ENCODE assay signal across 12 cellular contexts in the genomic region with DNA sequence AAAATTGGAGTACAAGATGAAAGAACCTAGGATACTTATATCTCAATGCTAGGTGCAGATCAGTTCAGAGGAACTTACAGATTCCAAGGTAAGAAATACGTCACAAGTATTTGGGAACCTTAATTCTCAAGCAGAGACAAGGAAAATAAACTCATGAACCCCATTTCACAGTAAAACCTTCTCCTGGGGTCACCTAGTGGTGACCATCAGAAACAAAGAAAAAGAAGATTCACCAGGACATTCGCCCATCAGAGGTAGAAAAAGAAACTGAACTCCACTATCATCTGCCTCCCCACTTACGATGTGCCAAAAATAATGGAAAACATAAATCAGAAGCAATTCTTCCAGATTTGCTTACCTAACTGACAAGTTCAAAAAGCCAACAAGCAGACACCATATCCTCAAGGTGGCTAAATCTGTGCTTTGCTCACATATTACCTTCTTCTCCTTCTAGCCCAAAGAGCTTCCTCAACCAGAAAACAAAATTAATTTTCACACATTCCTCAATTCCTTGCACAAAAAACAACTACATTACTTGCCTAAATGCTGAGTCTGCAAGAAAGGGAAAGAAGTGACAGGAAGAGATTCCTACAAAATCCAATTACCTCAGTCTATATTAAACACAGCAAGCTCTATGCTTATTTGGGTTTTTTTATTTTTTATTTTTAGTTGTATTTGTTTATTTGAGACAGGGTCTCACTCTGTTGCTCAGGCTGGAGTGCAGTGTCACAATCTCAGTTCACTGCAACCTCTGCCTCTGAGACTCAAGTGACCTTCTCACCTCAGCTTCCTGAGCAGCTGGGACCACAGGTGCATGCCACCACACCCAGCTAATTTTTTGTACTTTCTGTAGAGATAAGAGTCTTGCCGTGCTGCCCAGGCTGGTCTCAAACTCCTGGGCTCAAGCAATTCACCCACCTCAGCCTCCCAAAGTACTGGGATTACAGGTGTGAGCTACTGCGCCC. TPM values are rescaled to one million over a fixed set of nuclear protein-coding genes. Genes with fewer than 3 reads are reported as not detected.
DNase-seq lines count a peak whose midpoint lies in the region; ATAC-seq and TF ChIP-seq lines count a peak whose summit lies in the region.
"Had no signal": no experiment of that assay in that cellular context is flagged by ENCODE, and none has a peak within 500 bp of the region (broad histone marks: within the 10 kb centered on the region; RNA-seq: fewer than 3 reads in every experiment).

No MANE protein-coding gene starts in this region.

- H3K14ac ChIP-seq in mesenchymal stem cell (ENCODE audit: low read length in 2 of 2) = no peak overlapping the region

- H3K9ac ChIP-seq in mesenchymal stem cell (ENCODE audit: low read length) = peak overlapping the region; percentile 6

- H3K36me3 Mint-ChIP-seq in CD4-positive, CD25-positive, alpha-beta regulatory T cell = no peaks in the 10 kb centered on the region

- H2BK15ac ChIP-seq in mesenchymal stem cell (ENCODE audit: low read depth, poor library complexity, severe bottlenecking) = peak overlapping the region; percentile 1

- H3K36me3 ChIP-seq in CD4-positive, CD25-positive, alpha-beta regulatory T cell (ENCODE audit: control insufficient read depth, insufficient read depth, low read length) = no peaks in the 10 kb centered on the region
- peaks cover 1 to 4% of the 10 kb centered on the region in 2 experiments for H3K36me3 ChIP-seq in mesenchymal stem cell (ENCODE audit: control insufficient read depth in 1 of 2, insufficient read depth in 2 of 2, low read depth in 1 of 2, low read length in 2 of 2)

- peaks cover 16% of the 10 kb centered on the region for H3K27me3 Mint-ChIP-seq in CD4-positive, CD25-positive, alpha-beta regulatory T cell

- no peak overlapping the region for H2AFZ ChIP-seq in mesenchymal stem cell (ENCODE audit: low read depth, low read length)

- no peaks in the 10 kb centered on the region for H3K9me3 ChIP-seq in CD4-positive, CD25-positive, alpha-beta regulatory T cell (ENCODE audit: control insufficient read depth in 2 of 2, low read length in 2 of 2)
- H3K9me3 ChIP-seq in mesenchymal stem cell (ENCODE audit: control insufficient read depth, low read length) = no peaks in the 10 kb centered on the region

- peaks cover 22% of the 10 kb centered on the region for H3K4me1 ChIP-seq in CD4-positive, CD25-positive, alpha-beta regulatory T cell (ENCODE audit: control insufficient read depth, insufficient read depth, low read length, poor library complexity, severe bottlenecking)
- H3K4me1 ChIP-seq in mesenchymal stem cell (ENCODE audit: control insufficient read depth, insufficient read depth, low read depth, low read length) = peaks cover 14% of the 10 kb centered on the region

- no peak overlapping the region for H3K4me2 ChIP-seq in mesenchymal stem cell (ENCODE audit: low read length, poor library complexity, severe bottlenecking)

- peak overlapping the region in 3 of 4 donors; percentile 17 to 56 (median 51) for H3K4me3 Mint-ChIP-seq in CD4-positive, CD25-positive, alpha-beta regulatory T cell
- H3K4me3 Mint-ChIP-seq: stimulated activated effector memory CD8-positive, alpha-beta T cell treated with anti-CD3 and anti-CD28 coated beads, Interleukin-12 subunit alpha, Interleukin-12 subunit beta, amount 100 ng/mL, for 72 hours had no signal

- H3K4me3 ChIP-seq in CD4-positive, CD25-positive, alpha-beta regulatory T cell (ENCODE audit: low read depth, low read length) = no peak overlapping the region
- peak overlapping the region in 1 of 2 experiments; percentile 5 for H3K4me3 ChIP-seq in mesenchymal stem cell (ENCODE audit: insufficient read depth in 1 of 2, low read depth in 1 of 2, low read length in 2 of 2)

- no peak overlapping the region for H2BK5ac ChIP-seq in mesenchymal stem cell (ENCODE audit: low read depth, low read length, poor library complexity, severe bottlenecking)

- H2AK5ac ChIP-seq in mesenchymal stem cell (ENCODE audit: low read length, severe bottlenecking) = no peak overlapping the region

- H3K23ac ChIP-seq in mesenchymal stem cell (ENCODE audit: low read length in 2 of 2) = no peak overlapping the region

- H3K79me1 ChIP-seq in mesenchymal stem cell (replicated peaks; ENCODE audit: low read length, poor library complexity, severe bottlenecking) = peaks cover 2% of the 10 kb centered on the region

- no peaks in the 10 kb centered on the region for H3K27me3 ChIP-seq in CD4-positive, CD25-positive, alpha-beta regulatory T cell (ENCODE audit: control insufficient read depth, insufficient read depth, low read length)
- no peaks in the 10 kb centered on the region for H3K27me3 ChIP-seq in mesenchymal stem cell (ENCODE audit: control insufficient read depth in 1 of 2, insufficient read depth in 1 of 2, low read length in 2 of 2)

- H3K27ac Mint-ChIP-seq in CD4-positive, CD25-positive, alpha-beta regulatory T cell = peak overlapping the region in 1 of 3 donors; percentile 23
- H3K27ac Mint-ChIP-seq: stimulated activated effector memory CD8-positive, alpha-beta T cell treated with anti-CD3 and anti-CD28 coated beads, Interleukin-12 subunit alpha, Interleukin-12 subunit beta, amount 100 ng/mL, for 72 hours had no signal

- in situ Hi-C loops in ACHN (cut with HindIII; ENCODE audit: low pct_ligation_motif_present, low pct_unique_long_range_greater_than_20kb, low sequenced_read_pairs) = no loop called here

- no peak overlapping the region for H3K27ac ChIP-seq in CD4-positive, CD25-positive, alpha-beta regulatory T cell (ENCODE audit: insufficient read depth, low read length, poor library complexity, severe bottlenecking)
- H3K27ac ChIP-seq in VCaP (no peak overlapping the region; the same call in 1 of the 2 replicates), mesenchymal stem cell (ENCODE audit: low read length, poor library complexity, severe bottlenecking) (no peak overlapping the region)

- H3K4me1 Mint-ChIP-seq in CD4-positive, CD25-positive, alpha-beta regulatory T cell = peaks cover 17 to 38% (median 28%) of the 10 kb centered on the region in 4 donors

- H3K18ac ChIP-seq in mesenchymal stem cell (ENCODE audit: low read depth in 1 of 2, low read length in 2 of 2) = no peak overlapping the region

- peak in 1 of 3 donors; percentile 66 for DNase-seq in CD4-positive, CD25-positive, alpha-beta regulatory T cell
- peak; percentile 37 for DNase-seq in mesenchymal stem cell
- DNase-seq in DMS79 (lab: John Stamatoyannopoulos, UW) = no peak
- DNase-seq in mucosa of gallbladder (ENCODE audit: low spot score) = no peak
- no peak for DNase-seq in ACHN
- DNase-seq: activated CD4-positive, alpha-beta T cell treated with anti-CD3 and anti-CD28 coated beads for 48 hours; NCI-H82; retina had no signal

- 88% methylated on average over 3 of the region's 5 CpGs for WGBS in mesenchymal stem cell

- peak; percentile 26; the same call in 1 of the 2 replicates for TF ChIP-seq CTCF in VCaP (conservative IDR thresholded peaks at IDR 0.05)

- H3K9me3 Mint-ChIP-seq in CD4-positive, CD25-positive, alpha-beta regulatory T cell = peaks cover 0 to 2% (median 0%) of the 10 kb centered on the region in 7 donors
- H3K9me3 Mint-ChIP-seq: stimulated activated effector memory CD8-positive, alpha-beta T cell treated with anti-CD3 and anti-CD28 coated beads, Interleukin-12 subunit alpha, Interleukin-12 subunit beta, amount 100 ng/mL, for 72 hours had no signal

- ATAC-seq in CD4-positive, CD25-positive, alpha-beta regulatory T cell (ENCODE audit: low read depth in 2 of 2) = no peak
- ATAC-seq in GM18867 (IDR thresholded peaks at IDR 0.05; ENCODE audit: unreplicated experiment) (peak; percentile 27), HG03135 (IDR thresholded peaks at IDR 0.05; ENCODE audit: unreplicated experiment) (no peak)
- ATAC-seq: stimulated activated effector memory CD8-positive, alpha-beta T cell treated with anti-CD3 and anti-CD28 coated beads, Interleukin-12 subunit alpha, Interleukin-12 subunit beta, amount 100 ng/mL, for 72 hours had no signal

- H4K91ac ChIP-seq in mesenchymal stem cell (ENCODE audit: low read length) = no peak overlapping the region

- H2BK12ac ChIP-seq in mesenchymal stem cell (ENCODE audit: low read length in 2 of 2) = no peak overlapping the region

- H3K4ac ChIP-seq in mesenchymal stem cell (ENCODE audit: low read depth in 1 of 2, low read length in 2 of 2) = no peak overlapping the region

- no peak overlapping the region for H2BK120ac ChIP-seq in mesenchymal stem cell (ENCODE audit: low read depth, low read length)

- no peak overlapping the region for H4K8ac ChIP-seq in mesenchymal stem cell (ENCODE audit: low read length)

RNA-seq across cellular contexts. Expression of gene DENND5A, which starts 4.7 kb away (rescaled TPM):
- total RNA-seq in CD4-positive, CD25-positive, alpha-beta regulatory T cell = 44.3 TPM
- polyA plus RNA-seq in CD4-positive, CD25-positive, alpha-beta regulatory T cell = 1 to 10 TPM; 2.2 to 6.6 (median 3.6) TPM
- 55.3 TPM for polyA plus RNA-seq in mesenchymal stem cell (2013, experiment 1 of 2)
- 56.6 TPM for polyA plus RNA-seq in mesenchymal stem cell (2013, experiment 2 of 2)
- total RNA-seq in mucosa of gallbladder = 54.0 TPM

RNA-seq across cellular contexts. Expression of gene TMEM41B, which starts 53.9 kb away (rescaled TPM):
- 35.5 TPM for total RNA-seq in CD4-positive, CD25-positive, alpha-beta regulatory T cell
- 10 to 100 TPM in 2 of 4 donors, 1 to 10 TPM in 2; 5.0 to 13.6 (median 10.0) TPM for polyA plus RNA-seq in CD4-positive, CD25-positive, alpha-beta regulatory T cell
- polyA plus RNA-seq in mesenchymal stem cell (2013, experiment 1 of 2) = 40.9 TPM
- 42.9 TPM for polyA plus RNA-seq in mesenchymal stem cell (2013, experiment 2 of 2)
- 47.7 TPM for total RNA-seq in mucosa of gallbladder
